ENCODE assay signal across 16 cellular contexts in the genomic region with DNA sequence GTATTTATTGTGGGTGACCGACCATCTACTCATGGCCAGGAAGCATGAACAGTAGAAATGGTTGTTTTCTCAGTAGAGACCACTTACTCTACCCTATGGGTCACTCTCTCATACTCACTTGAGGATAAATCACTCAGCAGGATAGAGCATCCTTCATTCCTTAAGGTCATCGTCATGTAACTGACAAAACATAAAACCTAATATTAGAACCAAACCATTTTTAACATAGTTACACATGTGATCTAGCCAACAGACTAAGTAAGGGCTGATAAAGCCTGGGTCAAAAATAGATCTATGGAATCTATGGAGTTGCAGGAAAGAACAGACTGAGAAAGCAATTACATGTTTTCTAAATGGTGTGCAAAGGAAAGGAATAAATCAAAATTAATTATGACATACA.
DNase-seq lines count a peak whose midpoint lies in the region; ATAC-seq and TF ChIP-seq lines count a peak whose summit lies in the region.
"Had no signal": no experiment of that assay in that cellular context is flagged by ENCODE, and none has a peak within 500 bp of the region (broad histone marks: within the 10 kb centered on the region; RNA-seq: fewer than 3 reads in every experiment).

No MANE protein-coding gene starts in this region.

- no peaks in the 10 kb centered on the region for H3K36me3 ChIP-seq in heart left ventricle
- no peaks in the 10 kb centered on the region for H3K36me3 ChIP-seq in skeletal muscle tissue (ENCODE audit: control insufficient read depth in 3 of 3, insufficient read depth in 3 of 3, low read length in 3 of 3)

- H3K27ac ChIP-seq in heart left ventricle (peak overlapping the region in 8 of 12 donors; percentile 25 to 79 (median 55)), skeletal muscle tissue (ENCODE audit: low read depth, low read length) (peak overlapping the region; percentile 19)
- H3K27ac ChIP-seq: C4-2B, HL-60 had no signal

- peaks cover 0 to 5% (median 0%) of the 10 kb centered on the region in 12 donors for H3K9me3 ChIP-seq in heart left ventricle
- no peaks in the 10 kb centered on the region for H3K9me3 ChIP-seq in skeletal muscle tissue (ENCODE audit: control insufficient read depth in 3 of 3, low read length in 3 of 3)

- H3K9ac ChIP-seq in skeletal muscle tissue (ENCODE audit: low read depth in 1 of 3, low read length in 3 of 3) = no peak overlapping the region

- peaks cover 0 to 31% (median 6%) of the 10 kb centered on the region in 12 donors for H3K4me1 ChIP-seq in heart left ventricle
- H3K4me1 ChIP-seq in skeletal muscle tissue (ENCODE audit: control insufficient read depth in 3 of 3, insufficient read depth in 3 of 3, low read length in 3 of 3) = peaks cover 0 to 26% (median 11%) of the 10 kb centered on the region in 3 donors

- H3K27me3 ChIP-seq in heart left ventricle (no peaks in the 10 kb centered on the region), skeletal muscle tissue (ENCODE audit: control insufficient read depth in 3 of 3, insufficient read depth in 3 of 3, low read length in 3 of 3) (no peaks in the 10 kb centered on the region)

- no peak for TF ChIP-seq CTCF in heart left ventricle (IDR thresholded peaks at IDR 0.05)

- no peak for TF ChIP-seq POLR2A in heart left ventricle (IDR thresholded peaks at IDR 0.05)

- ATAC-seq in heart left ventricle = peak; percentile 69 to 91 (median 76)
- ATAC-seq in left ventricle myocardium superior = peak; percentile 90
- no peak for ATAC-seq in GM21717 (IDR thresholded peaks at IDR 0.05; ENCODE audit: unreplicated experiment)
- ATAC-seq in activated CD4-positive, CD25-positive, alpha-beta regulatory T cell treated with anti-CD3 and anti-CD28 coated beads, Interleukin-2, amount 50 U/mL, for 24 hours = no peak
- ATAC-seq: GM12878, K562 had no signal

- intact Hi-C loops in heart left ventricle (cut with DNase I) (no loop called here), left ventricle myocardium superior (cut with micrococcal nuclease) (no loop called here)

- 24 to 46% (median 30%) methylated on average over 2 of the region's 2 CpGs for WGBS in heart left ventricle, 4 donors

- no peak overlapping the region for H3K4me3 ChIP-seq in heart left ventricle
- H3K4me3 ChIP-seq in skeletal muscle tissue (ENCODE audit: low read length in 3 of 3) = no peak overlapping the region
- H3K4me3 ChIP-seq: GM12878, K562 had no signal

- peak; percentile 4 for DNase-seq in EL
- DNase-seq in heart left ventricle = no peak
- DNase-seq in left ventricle myocardium superior = no peak
- no peak for DNase-seq in cerebellar cortex (ENCODE audit: low spot score)
- DNase-seq: AML-193; CD4-positive, alpha-beta T cell; DMS79 treated with DMSO at 0.1 percent for 48 hours; H9; IMR-90 had no signal

Comparison
In these comparisons a context has a peak if more than half of its experiments do, and no peak if none do; other contexts are left out.
1. ATAC-seq: peak in heart left ventricle (4 of 4) and left ventricle myocardium superior (single experiment); none in GM21717 (single experiment) and activated CD4-positive, CD25-positive, alpha-beta regulatory T cell treated with anti-CD3 and anti-CD28 coated beads, Interleukin-2, amount 50 U/mL, for 24 hours (0 of 2).